ENCODE assay signal across 21 cellular contexts in genomic region chr11:5196731-5197130, GRCh38. TPM values are rescaled to one million over a fixed set of nuclear protein-coding genes. Genes with fewer than 3 reads are reported as not detected.
A peak's percentile ranks its signal among the peaks of the same experiment; 100 is the strongest.
DNase-seq lines count a peak whose midpoint lies in the region; ATAC-seq and TF ChIP-seq lines count a peak whose summit lies in the region.
"Had no signal": no experiment of that assay in that cellular context is flagged by ENCODE, and none has a peak within 500 bp of the region (broad histone marks: within the 10 kb centered on the region; RNA-seq: fewer than 3 reads in every experiment).

No MANE protein-coding gene starts in this region.

- POLR2A ChIA-PET in WTC11 (lab: Charles Lee) = no interaction called here

- H3K27me3 Mint-ChIP-seq in WTC11 (ENCODE audit: low read depth) = no peaks in the 10 kb centered on the region
- H3K27me3 Mint-ChIP-seq in osteocyte (ENCODE audit: unreplicated experiment) = peaks cover 6% of the 10 kb centered on the region

- H3K9me3 Mint-ChIP-seq in WTC11 (peaks cover 20% of the 10 kb centered on the region), osteocyte (ENCODE audit: unreplicated experiment) (no peaks in the 10 kb centered on the region)

- H3K36me3 Mint-ChIP-seq in WTC11 = no peaks in the 10 kb centered on the region
- no peaks in the 10 kb centered on the region for H3K36me3 Mint-ChIP-seq in osteocyte (ENCODE audit: unreplicated experiment)

- no peak overlapping the region for H3K4me3 ChIP-seq in choroid plexus epithelial cell (ENCODE audit: low read depth, low read length)

- CTCF ChIA-PET in WTC11 (lab: Charles Lee) = no interaction called here

- in situ Hi-C loops in G401 (cut with HindIII; ENCODE audit: low sequenced_read_pairs) = no loop called here

- ATAC-seq in WTC11 = peak; percentile 39
- ATAC-seq in GM21529 (IDR thresholded peaks at IDR 0.05; ENCODE audit: unreplicated experiment) = no peak
- no peak for ATAC-seq in HG02610 (IDR thresholded peaks at IDR 0.05; ENCODE audit: unreplicated experiment)

- DNase-seq in G401 (ENCODE audit: low spot score) (peak; percentile 73), WTC11 (ENCODE audit: low spot score) (no peak), choroid plexus epithelial cell (ENCODE audit: low read depth) (peak; percentile 36), iris pigment epithelial cell (ENCODE audit: low read depth) (peak; percentile 48), osteocyte (ENCODE audit: extremely low spot score, unreplicated experiment) (no peak), NCI-H526 treated with DMSO at 0.1 percent for 48 hours (lab: John Stamatoyannopoulos, UW) (no peak)
- DNase-seq: BE2C, DMS153, DND-41, Karpas-422, NCI-H1092, NCI-H1417 treated with DMSO at 0.1 percent for 48 hours, NCI-H1694 treated with DMSO at 0.1 percent for 48 hours, NCI-H2081, NCI-H2227 treated with DMSO at 0.1 percent for 48 hours, NCI-H69, SHP77 had no signal

- H3K4me3 Mint-ChIP-seq in WTC11 (no peak overlapping the region), osteocyte (ENCODE audit: unreplicated experiment) (no peak overlapping the region)

- H3K27ac Mint-ChIP-seq in WTC11 = peak overlapping the region; percentile 38; the same call in 1 of the 2 replicates
- no peak overlapping the region for H3K27ac Mint-ChIP-seq in osteocyte (ENCODE audit: unreplicated experiment)

- no peak for TF ChIP-seq CTCF in WTC11 (IDR thresholded peaks at IDR 0.05)
- no peak for TF ChIP-seq CTCF in choroid plexus epithelial cell (conservative IDR thresholded peaks at IDR 0.05; ENCODE audit: low read depth, low read length)
- TF ChIP-seq CTCF in osteocyte (IDR thresholded peaks at IDR 0.05) = no peak

- H3K4me1 Mint-ChIP-seq in WTC11 (peaks cover 21% of the 10 kb centered on the region), osteocyte (ENCODE audit: unreplicated experiment) (no peaks in the 10 kb centered on the region)

TF ChIP-seq in WTC11, 78 proteins besides CTCF, POLR2A, EP300 and RAD21:
- no peak for TF ChIP-seq IRF1 (CRISPR knock-in tag; IDR thresholded peaks at IDR 0.05)
- no peak for TF ChIP-seq ZNF219 (CRISPR knock-in tag; IDR thresholded peaks at IDR 0.05; ENCODE audit: borderline replicate concordance)
- TF ChIP-seq ELF4 (CRISPR knock-in tag; IDR thresholded peaks at IDR 0.05; ENCODE audit: low read depth) = no peak
- TF ChIP-seq SOX15 (CRISPR knock-in tag; IDR thresholded peaks at IDR 0.05) = no peak
- no peak for TF ChIP-seq ZBTB43 (CRISPR knock-in tag; IDR thresholded peaks at IDR 0.05)
- no peak for TF ChIP-seq EMX1 (CRISPR knock-in tag; IDR thresholded peaks at IDR 0.05)
- no peak for TF ChIP-seq PRDM15 (CRISPR knock-in tag; IDR thresholded peaks at IDR 0.05)
- TF ChIP-seq, protein P1, sequence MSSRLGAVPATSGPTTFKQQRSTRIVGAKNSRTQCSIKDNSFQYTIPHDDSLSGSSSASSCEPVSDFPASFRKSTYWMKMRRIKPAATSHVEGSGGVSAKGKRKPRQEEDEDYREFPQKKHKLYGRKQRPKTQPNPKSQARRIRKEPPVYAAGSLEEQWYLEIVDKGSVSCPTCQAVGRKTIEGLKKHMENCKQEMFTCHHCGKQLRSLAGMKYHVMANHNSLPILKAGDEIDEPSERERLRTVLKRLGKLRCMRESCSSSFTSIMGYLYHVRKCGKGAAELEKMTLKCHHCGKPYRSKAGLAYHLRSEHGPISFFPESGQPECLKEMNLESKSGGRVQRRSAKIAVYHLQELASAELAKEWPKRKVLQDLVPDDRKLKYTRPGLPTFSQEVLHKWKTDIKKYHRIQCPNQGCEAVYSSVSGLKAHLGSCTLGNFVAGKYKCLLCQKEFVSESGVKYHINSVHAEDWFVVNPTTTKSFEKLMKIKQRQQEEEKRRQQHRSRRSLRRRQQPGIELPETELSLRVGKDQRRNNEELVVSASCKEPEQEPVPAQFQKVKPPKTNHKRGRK (CRISPR knock-in tag; IDR thresholded peaks at IDR 0.05; ENCODE audit: borderline replicate concordance) = no peak

RNA-seq across cellular contexts. Expression of gene OR51V1, which starts 3.8 kb away (rescaled TPM):
- total RNA-seq in G401 (2014; rRNA removed; shearing (Covaris generic)) = not detected in 2 replicates
- not detected in 3 replicates for total RNA-seq in WTC11 (2021)
- total RNA-seq in osteocyte = not detected in 2 replicates
- total RNA-seq: NCI-H460, SK-MEL-5 had no signal

RNA-seq across cellular contexts. Expression of gene HBB, which starts 30.1 kb away (rescaled TPM):
- total RNA-seq in G401 (2014; rRNA removed; shearing (Covaris generic)) = not detected in 2 replicates
- 0.34 TPM in 1 of 3 replicates, not detected in the others for total RNA-seq in WTC11 (2021)
- total RNA-seq in osteocyte = not detected in 2 replicates
- total RNA-seq: NCI-H460, SK-MEL-5 had no signal

RNA-seq across cellular contexts. Expression of gene HBD, which starts 37.6 kb away (rescaled TPM):
- total RNA-seq in G401 (2014; rRNA removed; shearing (Covaris generic)) = not detected in 2 replicates
- total RNA-seq in WTC11 (2021) (not detected in 3 replicates), osteocyte (not detected in 2 replicates)
- total RNA-seq: NCI-H460, SK-MEL-5 had no signal

RNA-seq across cellular contexts. Expression of gene OR52A1, which starts 42.2 kb away (rescaled TPM):
- not detected in 2 replicates for total RNA-seq in G401 (2014; rRNA removed; shearing (Covaris generic))
- total RNA-seq in WTC11 (2021) (3.7 to 5.4 TPM (median 4.4 TPM) in 3 replicates), osteocyte (not detected in 2 replicates)
- total RNA-seq: NCI-H460, SK-MEL-5 had no signal

RNA-seq across cellular contexts. Expression of gene HBG1, which starts 52.9 kb away (rescaled TPM):
- not detected in 2 replicates for total RNA-seq in G401 (2014; rRNA removed; shearing (Covaris generic))
- total RNA-seq in WTC11 (2021) (1.5 to 3.4 TPM (median 2.7 TPM) in 3 replicates), osteocyte (not detected in 2 replicates)
- total RNA-seq: NCI-H460, SK-MEL-5 had no signal

Comparison
In these comparisons a context has a peak if more than half of its experiments do, and no peak if none do; other contexts are left out.
1. DNase-seq: peak in G401 (single experiment), choroid plexus epithelial cell (single experiment) and iris pigment epithelial cell (single experiment); none in WTC11 (single experiment), osteocyte (single experiment) and NCI-H526 treated with DMSO at 0.1 percent for 48 hours (single experiment).